In the genomic region with DNA sequence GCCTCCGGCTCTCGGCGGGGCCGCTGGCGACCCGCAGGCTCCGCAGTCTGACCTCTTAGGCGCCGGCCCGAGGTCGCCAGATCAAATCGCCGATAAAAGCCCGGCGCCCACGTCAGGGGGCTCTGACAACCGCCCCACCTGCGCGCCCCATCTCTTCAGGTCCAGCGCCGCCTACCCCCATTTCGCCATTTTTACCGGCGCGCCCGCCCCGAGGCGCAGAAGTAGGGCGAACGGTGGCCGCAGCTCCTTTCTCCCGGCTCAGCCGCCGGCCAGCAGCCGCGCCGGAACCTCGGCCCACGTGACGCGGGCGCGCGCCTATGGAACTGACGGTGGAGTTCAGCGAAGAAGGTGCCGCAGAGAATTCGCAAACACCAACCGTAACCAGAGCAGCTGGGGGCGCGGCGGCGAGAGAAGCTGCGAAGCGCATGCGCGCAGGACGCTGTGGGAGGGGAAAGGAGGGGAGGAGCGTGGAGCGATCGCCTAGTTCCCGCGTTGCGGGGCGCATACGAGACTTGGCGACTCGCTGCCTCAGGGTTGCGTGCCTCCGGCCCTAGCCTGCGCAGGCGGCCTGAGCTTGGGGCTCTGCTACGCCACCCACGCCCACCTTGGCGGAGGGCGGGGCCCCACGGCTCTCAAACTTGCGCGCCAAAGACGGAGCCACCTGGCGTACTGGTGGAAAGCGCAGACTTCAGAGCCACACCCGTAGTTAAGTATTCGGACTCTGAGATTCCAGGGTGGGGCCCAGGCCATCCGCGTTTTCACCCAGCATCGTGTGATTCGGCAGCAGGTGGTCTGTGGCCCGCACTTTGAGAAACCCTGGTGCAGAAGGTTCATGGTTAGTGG, we compare ENCODE assay signal across 8 cellular contexts. TPM values are rescaled to one million over a fixed set of nuclear protein-coding genes. Genes with fewer than 3 reads are reported as not detected.
DNase-seq lines count a peak whose midpoint lies in the region; TF ChIP-seq lines count a peak whose summit lies in the region.

TSS of gene TRIM37 (minus strand) at position 418 of the 843 bp plus-strand sequence. CDS start 419 bp downstream, outside the sequence.

- peaks cover 2 to 53% of the 10 kb centered on the region in 2 donors for H3K36me3 ChIP-seq in neuronal stem cell (replicated peaks in 1 of 2; ENCODE audit: control insufficient read depth in 2 of 2, insufficient read depth in 2 of 2, low read length in 2 of 2)

- no peak within 1 kb of the TSS for H3K14ac ChIP-seq in neuronal stem cell (ENCODE audit: low read length)

- WGBS in neuronal stem cell (ENCODE audit: extremely low coverage in 2 of 2, insufficient read length in 2 of 2, insufficient replicate concordance in 1 of 2), 2 donors = no CpG with 5 or more reads among the region's 89 CpGs

- H4K8ac ChIP-seq in neuronal stem cell (ENCODE audit: low read depth, low read length) = no peak within 1 kb of the TSS

- H3K27me3 ChIP-seq in neuronal stem cell (ENCODE audit: control insufficient read depth in 3 of 3, insufficient read depth in 3 of 3, low read depth in 1 of 3, low read length in 3 of 3) = no peaks in the 10 kb centered on the region

- DNase-seq in GM04503 (ENCODE audit: low read depth) (peak; percentile 86), HEK293T (ENCODE audit: extremely low spot score) (peak; percentile 99), MV-4-11 (lab: John Stamatoyannopoulos, UW) (peak; percentile 98), SK-MEL-5 (ENCODE audit: low read depth, low spot score) (peak; percentile 100), foreskin melanocyte (peak; percentile 97), neuronal stem cell (ENCODE audit: low spot score) (peak; percentile 99)
- peak; percentile 99 for DNase-seq in activated naive CD4-positive, alpha-beta T cell treated with Interleukin-2 at 50 U/mL for 16 hours

- H2BK120ac ChIP-seq in neuronal stem cell (ENCODE audit: low read depth, low read length) = no peak within 1 kb of the TSS

- no peak within 1 kb of the TSS for H3K4ac ChIP-seq in neuronal stem cell (ENCODE audit: low read length)

- peak within 1 kb of the TSS; percentile 88 for H3K27ac ChIP-seq in neuronal stem cell (replicated peaks; ENCODE audit: low read length)

- H4K91ac ChIP-seq in neuronal stem cell (ENCODE audit: low read depth, low read length, poor library complexity) = no peak within 1 kb of the TSS

- H3K18ac ChIP-seq in neuronal stem cell (ENCODE audit: low read length) = peak within 1 kb of the TSS; percentile 90

- peak within 1 kb of the TSS; percentile 90 for H3K9ac ChIP-seq in neuronal stem cell (ENCODE audit: low read depth, low read length, poor library complexity)

- H2AK5ac ChIP-seq in neuronal stem cell (ENCODE audit: low read depth, low read length) = no peak within 1 kb of the TSS

- peaks cover 2 to 3% of the 10 kb centered on the region in 2 donors for H3K4me1 ChIP-seq in neuronal stem cell (ENCODE audit: control insufficient read depth in 2 of 2, insufficient read depth in 1 of 2, low read depth in 1 of 2, low read length in 2 of 2)

- in situ Hi-C loops in SK-MEL-5 (cut with HindIII; ENCODE audit: low pct_unique_long_range_greater_than_20kb, low sequenced_read_pairs) = no loop called here

- CTCF ChIA-PET in HEK293T (lab: Yijun Ruan, JAX) = interaction anchor here (0.6 to 1.0 kb wide), 4 partner anchors 12 to 430 kb away, joined by 3 to 4 read pairs (median 3); no protein-coding TSS in a partner anchor

- H3K4me2 ChIP-seq in neuronal stem cell (ENCODE audit: insufficient read depth, low read length, poor library complexity, severe bottlenecking) = peak within 1 kb of the TSS; percentile 78

- peak within 1 kb of the TSS; percentile 94 for H2AFZ ChIP-seq in neuronal stem cell (ENCODE audit: low read length)

- H2BK5ac ChIP-seq in neuronal stem cell (ENCODE audit: low read length) = peak within 1 kb of the TSS; percentile 15

- H3K4me3 ChIP-seq in neuronal stem cell (ENCODE audit: low read length in 2 of 2) = peak within 1 kb of the TSS; percentile 76 to 89

- no peaks in the 10 kb centered on the region for H3K79me1 ChIP-seq in neuronal stem cell (ENCODE audit: low read depth, low read length)

- POLR2A ChIA-PET in HEK293T (lab: Yijun Ruan, JAX) = interaction anchor here (0.6 to 2.3 kb wide), 10 partner anchors 9 to 755 kb away, joined by 3 to 28 read pairs (median 5); partner anchors contain the start of genes MTMR4, PRR11, SKA2 and SUPT4H1

- H3K9me3 ChIP-seq in neuronal stem cell (replicated peaks in 1 of 2; ENCODE audit: control insufficient read depth in 2 of 2, insufficient read depth in 1 of 2, low read depth in 1 of 2, low read length in 2 of 2) = no peaks in the 10 kb centered on the region

- no peak within 1 kb of the TSS for H2BK12ac ChIP-seq in neuronal stem cell (ENCODE audit: low read length)

- peak within 1 kb of the TSS; percentile 95 for H3K23ac ChIP-seq in neuronal stem cell (ENCODE audit: low read depth, low read length, poor library complexity)

- no peak for TF ChIP-seq CTCF in subcutaneous adipose tissue (IDR thresholded peaks at IDR 0.05; ENCODE audit: low read depth)

- no peak within 1 kb of the TSS for H2BK15ac ChIP-seq in neuronal stem cell (ENCODE audit: low read length)

TF ChIP-seq in HEK293T, 16 proteins besides CTCF, POLR2A, EP300 and RAD21:
- TF ChIP-seq HDGF (IDR thresholded peaks at IDR 0.05; ENCODE audit: borderline replicate concordance) (0 out of 2 replicates have a peak, but pooled peaks have one; percentile 11), TARDBP (IDR thresholded peaks at IDR 0.05) (no peak), ELF4 (IDR thresholded peaks at IDR 0.05) (no peak), BHLHE40 (IDR thresholded peaks at IDR 0.05; ENCODE audit: borderline replicate concordance) (no peak), LEF1 (IDR thresholded peaks at IDR 0.05; ENCODE audit: borderline replicate concordance) (no peak), CTBP1 (IDR thresholded peaks at IDR 0.05; ENCODE audit: borderline replicate concordance) (no peak), ZNF384 (IDR thresholded peaks at IDR 0.05) (no peak), SP1 (IDR thresholded peaks at IDR 0.05) (no peak), L3MBTL2 (conservative IDR thresholded peaks at IDR 0.05) (peak; percentile 97), PKNOX1 (IDR thresholded peaks at IDR 0.05) (no peak), SUZ12 (IDR thresholded peaks at IDR 0.05) (no peak), FOXM1 (IDR thresholded peaks at IDR 0.05; ENCODE audit: borderline replicate concordance) (no peak), FOXK2 (IDR thresholded peaks at IDR 0.05) (no peak), ARNT (IDR thresholded peaks at IDR 0.05) (peak; percentile 93), FOXA1 (IDR thresholded peaks at IDR 0.05) (no peak), NFRKB (IDR thresholded peaks at IDR 0.05) (no peak)
TF ChIP-seq in HEK293T: peak in this region for 3.

RNA-seq across cellular contexts. Expression of gene TRIM37, which starts in this region (rescaled TPM):
- 64.4 and 67.5 TPM in 2 replicates for total RNA-seq in SK-MEL-5 (2014; rRNA removed; shearing (Covaris generic))
- polyA plus RNA-seq in SK-MEL-5 (2015; cell fraction: cytosol; rRNA removed) = 37.8 and 44.9 TPM in 2 replicates
- polyA plus RNA-seq in SK-MEL-5 (2015; cell fraction: nucleus; rRNA removed) = 99.0 and 114 TPM in 2 replicates
- polyA plus RNA-seq in neuronal stem cell (2013, experiment 1 of 2) = 32.4 TPM
- polyA plus RNA-seq in neuronal stem cell (2013, experiment 2 of 2) = 32.5 TPM
- total RNA-seq in subcutaneous adipose tissue = 10 to 100 TPM; 16.3 to 27.6 (median 17.6) TPM

Comparison
In these comparisons a context has a peak if more than half of its experiments do, and no peak if none do; other contexts are left out.
1. Peak in every context shown above with its lines: DNase-seq, H3K4me3 ChIP-seq and H3K27ac ChIP-seq.